In the genomic region with DNA sequence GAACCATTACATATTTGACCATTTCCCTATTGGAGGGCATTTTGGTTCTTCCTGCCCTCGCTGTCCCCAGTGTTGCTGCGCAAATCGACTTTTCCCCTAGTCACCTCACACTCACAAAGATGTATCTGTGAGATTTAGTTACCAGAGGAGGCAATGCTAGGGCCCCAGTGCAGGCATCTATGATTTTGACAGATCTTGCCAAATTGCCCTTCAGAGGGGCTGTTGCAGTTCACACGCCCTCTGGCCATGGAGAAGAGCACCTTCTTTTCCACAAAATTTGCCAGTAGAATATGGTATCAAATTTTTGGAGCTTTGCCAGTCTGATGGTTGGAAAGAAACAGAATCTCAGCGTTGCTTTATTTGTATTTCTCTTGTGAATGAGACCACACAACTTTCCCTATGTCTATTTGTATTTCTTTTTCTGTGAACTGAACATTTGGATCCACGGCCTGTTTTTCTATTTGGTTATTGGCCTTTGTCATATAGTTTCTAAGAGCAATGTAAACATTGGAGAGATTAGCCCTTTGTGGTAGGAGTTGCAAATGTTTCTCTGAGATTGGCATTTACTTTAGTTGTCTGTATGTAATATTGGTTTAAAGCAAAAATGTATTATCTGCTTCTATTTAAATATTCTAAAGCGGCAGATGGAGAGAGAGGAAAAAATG, we compare ENCODE assay signal across 28 cellular contexts.
A peak's percentile ranks its signal among the peaks of the same experiment; 100 is the strongest.
DNase-seq lines count a peak whose midpoint lies in the region; ATAC-seq, FAIRE-seq and TF ChIP-seq lines count a peak whose summit lies in the region.
"Had no signal": no experiment of that assay in that cellular context is flagged by ENCODE, and none has a peak within 500 bp of the region (broad histone marks: within the 10 kb centered on the region; RNA-seq: fewer than 3 reads in every experiment).

No MANE protein-coding gene starts in this region.

- H4K5ac ChIP-seq in IMR-90 (ENCODE audit: low read depth, low read length), result no peak overlapping the region

- H3K79me1 ChIP-seq in IMR-90 (ENCODE audit: low read depth in 1 of 2, low read length in 2 of 2), result peaks cover 31 to 51% of the 10 kb centered on the region in 2 experiments

- H3K36me3 Mint-ChIP-seq in stimulated activated effector memory CD8-positive, alpha-beta T cell treated with anti-CD3 and anti-CD28 coated beads, Interleukin-12 subunit alpha, Interleukin-12 subunit beta, amount 100 ng/mL, for 72 hours, result peaks cover 19% of the 10 kb centered on the region

- H3K4me1 Mint-ChIP-seq in stimulated activated effector memory CD8-positive, alpha-beta T cell treated with anti-CD3 and anti-CD28 coated beads, Interleukin-12 subunit alpha, Interleukin-12 subunit beta, amount 100 ng/mL, for 72 hours, result no peaks in the 10 kb centered on the region
- H3K4me1 Mint-ChIP-seq: activated naive CD8-positive, alpha-beta T cell treated with anti-CD3 and anti-CD28 coated beads, Interleukin-2, amount 50 U/mL, for 24 hours; brain; CD4-positive, alpha-beta memory T cell had no signal

- H3K36me3 ChIP-seq in IMR-90 (ENCODE audit: control insufficient read depth, insufficient read depth, low read length) (peaks cover 80% of the 10 kb centered on the region), HepG2 (replicated peaks in 1 of 2; ENCODE audit: control insufficient read depth in 1 of 2, insufficient read depth in 2 of 2, low read length in 2 of 2) (peaks cover 60 to 87% of the 10 kb centered on the region in 2 experiments), BE2C (no peaks in the 10 kb centered on the region)
- H3K36me3 ChIP-seq: gastrocnemius medialis had no signal

- no peak for TF ChIP-seq RAD21 in IMR-90 (IDR thresholded peaks at IDR 0.05; ENCODE audit: low read length)
- TF ChIP-seq RAD21 in HepG2 (CRISPR knock-in tag; IDR thresholded peaks at IDR 0.05), result no peak

- no peak overlapping the region for H2BK15ac ChIP-seq in IMR-90 (ENCODE audit: low read depth, low read length)

- no peak overlapping the region for H3K56ac ChIP-seq in IMR-90 (ENCODE audit: extremely low read depth, insufficient read depth, low read length)

- H3K18ac ChIP-seq in IMR-90 (ENCODE audit: low read depth, low read length), result no peak overlapping the region

- TF ChIP-seq CTCF in IMR-90 (conservative IDR thresholded peaks at IDR 0.05; ENCODE audit: low read depth, low read length) (no peak), HepG2 (CRISPR knock-in tag; IDR thresholded peaks at IDR 0.05) (no peak), BE2C (IDR thresholded peaks at IDR 0.05; ENCODE audit: low read depth, low read length) (no peak)

- no CpG with 5 or more reads among the region's 7 CpGs for WGBS in IMR-90 (ENCODE audit: extremely low coverage in 2 of 2, insufficient read length in 1 of 2), 2 experiments
- WGBS in HepG2 (ENCODE audit: low lambda C conversion rate), result 59% methylated on average over 7 of the region's 7 CpGs

- no peak overlapping the region for H2BK20ac ChIP-seq in IMR-90 (ENCODE audit: low read depth, low read length)

- FAIRE-seq in HepG2 (lab: Jason Lieb, UNC), result no peak
- FAIRE-seq: colon had no signal

- in situ Hi-C loops in IMR-90 (cut with MboI; ENCODE audit: low sequenced_read_pairs) (no loop called here), HepG2 (cut with HindIII; ENCODE audit: extremely low pct_ligation_motif_present, low pct_unique_long_range_greater_than_20kb) (no loop called here)

- no peak overlapping the region for H3K4ac ChIP-seq in IMR-90 (ENCODE audit: low read depth, low read length)

- peak; percentile 5 for DNase-seq in COLO668 (lab: John Stamatoyannopoulos, UW; ENCODE audit: unreplicated experiment)
- DNase-seq in IMR-90, result no peak
- peak; percentile 24 for DNase-seq in NCI-H774 (lab: John Stamatoyannopoulos, UW)
- peak; percentile 82 for DNase-seq in HepG2 (ENCODE audit: low spot score)
- DNase-seq in stimulated activated effector memory CD8-positive, alpha-beta T cell treated with anti-CD3 and anti-CD28 coated beads, Interleukin-12 subunit alpha, Interleukin-12 subunit beta, amount 100 ng/mL, for 72 hours (ENCODE audit: low spot score in 2 of 2), result no peak
- no peak for DNase-seq in BE2C
- DNase-seq: activated CD4-positive, CD25-positive, alpha-beta regulatory T cell treated with anti-CD3 and anti-CD28 coated beads, Interleukin-2, amount 50 U/mL, for 72 hours; activated CD8-positive, alpha-beta T cell treated with anti-CD3 and anti-CD28 coated beads for 36 hours; activated effector memory CD4-positive, alpha-beta T cell treated with anti-CD3 and anti-CD28 coated beads, Interleukin-2, amount 50 U/mL, for 16 hours; activated naive CD8-positive, alpha-beta T cell treated with anti-CD3 and anti-CD28 coated beads, Interleukin-2, amount 50 U/mL, for 24 hours; activated T-cell treated with anti-CD3 and anti-CD28 coated beads for 4 hours; CD4-positive, alpha-beta memory T cell; effector memory CD4-positive, alpha-beta T cell; esophagus squamous epithelium; gastrocnemius medialis; HFFc6; hypothalamus; islet precursor cell; Karpas-422; lower lobe of right lung; psoas muscle; SW 1271 had no signal

- BruUV-seq in IMR-90 (replicated peaks; lab: Mats Ljungman, UMichigan) (no TSS peak), HepG2 (replicated peaks; lab: Mats Ljungman, UMichigan) (no TSS peak)

- no peak overlapping the region for H3K9ac ChIP-seq in IMR-90 (ENCODE audit: low read depth, low read length)
- no peak overlapping the region for H3K9ac ChIP-seq in HepG2 (ENCODE audit: insufficient read depth, low read depth, low read length)

- intact Hi-C loops in IMR-90 (cut with micrococcal nuclease), result no loop called here
- intact Hi-C loops in HepG2 (cut with micrococcal nuclease; ENCODE audit: unreplicated experiment), result loop anchor here (1.0 kb wide), 1 partner anchor 29 kb away; no protein-coding TSS in a partner anchor

- CTCF ChIA-PET in IMR-90 (lab: Yijun Ruan, JAX) (no interaction called here), HepG2 (lab: Yijun Ruan, JAX; ENCODE audit: low intra/inter-chr PET ratio, low total read pairs) (no interaction called here)

- H3K14ac ChIP-seq in IMR-90 (replicated peaks; ENCODE audit: low read depth, low read length), result no peak overlapping the region

- no peaks in the 10 kb centered on the region for H3K79me2 ChIP-seq in HepG2 (ENCODE audit: insufficient read depth, low read length)

- H3K4me1 ChIP-seq in IMR-90 (ENCODE audit: control insufficient read depth, insufficient read depth, low read length) (peaks cover 2% of the 10 kb centered on the region; the same call in 1 of the 2 replicates), HepG2 (ENCODE audit: insufficient read depth, low read length) (peaks cover 39% of the 10 kb centered on the region), BE2C (no peaks in the 10 kb centered on the region)
- H3K4me1 ChIP-seq: gastrocnemius medialis, lower lobe of right lung, psoas muscle, suprapubic skin, vagina had no signal

- H3K4me2 ChIP-seq in IMR-90 (ENCODE audit: low read depth, low read length) (no peak overlapping the region), HepG2 (ENCODE audit: low read depth, low read length) (peak overlapping the region; percentile 8; the same call in 1 of the 2 replicates)

- H4K91ac ChIP-seq in IMR-90 (ENCODE audit: insufficient read depth, low read depth, low read length), result no peak overlapping the region

- H2AFZ ChIP-seq in IMR-90 (replicated peaks; ENCODE audit: low read length, poor library complexity) (no peak overlapping the region), HepG2 (ENCODE audit: low read length) (no peak overlapping the region)

- dilution Hi-C loops in IMR-90 (cut with HindIII; ENCODE audit: low sequenced_read_pairs, unreplicated experiment), result no loop called here

- no peak overlapping the region for H3K4me3 Mint-ChIP-seq in stimulated activated effector memory CD8-positive, alpha-beta T cell treated with anti-CD3 and anti-CD28 coated beads, Interleukin-12 subunit alpha, Interleukin-12 subunit beta, amount 100 ng/mL, for 72 hours
- H3K4me3 Mint-ChIP-seq: activated CD8-positive, alpha-beta T cell treated with anti-CD3 and anti-CD28 coated beads for 36 hours; activated naive CD8-positive, alpha-beta T cell treated with anti-CD3 and anti-CD28 coated beads, Interleukin-2, amount 50 U/mL, for 24 hours; brain; CD4-positive, alpha-beta memory T cell; HFFc6 had no signal

- no peak overlapping the region for H2AK5ac ChIP-seq in IMR-90 (ENCODE audit: low read depth, low read length)

- TF ChIP-seq EP300 in HepG2 (IDR thresholded peaks at IDR 0.05; ENCODE audit: low read depth in 2 of 2, low read length in 2 of 2), result peak in 1 of 2 experiments; percentile 69; a peak in 1 of 4 replicates
- no peak for TF ChIP-seq EP300 in HepG2 (CRISPR knock-in tag; IDR thresholded peaks at IDR 0.05; ENCODE audit: borderline replicate concordance)

- H3K9me1 ChIP-seq in IMR-90 (ENCODE audit: insufficient read depth, low read length), result peaks cover 37% of the 10 kb centered on the region

- H2AK9ac ChIP-seq in IMR-90 (replicated peaks; ENCODE audit: low read depth, low read length, poor library complexity), result peak overlapping the region; percentile 10

- H2BK5ac ChIP-seq in IMR-90 (ENCODE audit: low read depth, low read length, poor library complexity, severe bottlenecking), result no peak overlapping the region

- H3K9me3 ChIP-seq in IMR-90 (ENCODE audit: control insufficient read depth, insufficient read depth, low read length) (no peaks in the 10 kb centered on the region), HepG2 (ENCODE audit: low read length) (no peaks in the 10 kb centered on the region), BE2C (no peaks in the 10 kb centered on the region)
- H3K9me3 ChIP-seq: esophagus squamous epithelium, gastrocnemius medialis, lower lobe of right lung, psoas muscle, suprapubic skin, vagina had no signal

- H3K27ac ChIP-seq in IMR-90 (ENCODE audit: insufficient read depth, low read length), result no peak overlapping the region
- peak overlapping the region; percentile 56 for H3K27ac ChIP-seq in HepG2 (ENCODE audit: extremely low read length, insufficient read depth, low read length)
- H3K27ac ChIP-seq: esophagus squamous epithelium, gastrocnemius medialis, lower lobe of right lung, psoas muscle, suprapubic skin, vagina had no signal

- H3K27ac Mint-ChIP-seq in stimulated activated effector memory CD8-positive, alpha-beta T cell treated with anti-CD3 and anti-CD28 coated beads, Interleukin-12 subunit alpha, Interleukin-12 subunit beta, amount 100 ng/mL, for 72 hours, result no peak overlapping the region
- H3K27ac Mint-ChIP-seq: activated CD8-positive, alpha-beta T cell treated with anti-CD3 and anti-CD28 coated beads for 36 hours; activated naive CD8-positive, alpha-beta T cell treated with anti-CD3 and anti-CD28 coated beads, Interleukin-2, amount 50 U/mL, for 24 hours; CD4-positive, alpha-beta memory T cell; HFFc6 had no signal

- H3K23ac ChIP-seq in IMR-90 (ENCODE audit: low read depth, low read length), result no peak overlapping the region

- H3K27me3 ChIP-seq in IMR-90 (ENCODE audit: control insufficient read depth, insufficient read depth, low read length) (no peaks in the 10 kb centered on the region), HepG2 (ENCODE audit: control insufficient read depth in 1 of 2, insufficient read depth in 2 of 2, low read length in 2 of 2) (no peaks in the 10 kb centered on the region), BE2C (no peaks in the 10 kb centered on the region)
- H3K27me3 ChIP-seq: esophagus squamous epithelium, gastrocnemius medialis, suprapubic skin, vagina had no signal

- H3K4me3 ChIP-seq in IMR-90 (ENCODE audit: insufficient read depth, low read depth, low read length), result no peak overlapping the region
- H3K4me3 ChIP-seq in HepG2 (replicated peaks in 1 of 3; ENCODE audit: insufficient read depth in 1 of 3, low read depth in 2 of 3, low read length in 3 of 3), result no peak overlapping the region
- no peak overlapping the region for H3K4me3 ChIP-seq in BE2C (ENCODE audit: low read depth, low read length)
- H3K4me3 ChIP-seq: esophagus squamous epithelium, gastrocnemius medialis, lower lobe of right lung, psoas muscle, suprapubic skin, vagina had no signal

- no peaks in the 10 kb centered on the region for H3K9me3 Mint-ChIP-seq in stimulated activated effector memory CD8-positive, alpha-beta T cell treated with anti-CD3 and anti-CD28 coated beads, Interleukin-12 subunit alpha, Interleukin-12 subunit beta, amount 100 ng/mL, for 72 hours
- H3K9me3 Mint-ChIP-seq: activated CD8-positive, alpha-beta T cell treated with anti-CD3 and anti-CD28 coated beads for 36 hours; activated naive CD8-positive, alpha-beta T cell treated with anti-CD3 and anti-CD28 coated beads, Interleukin-2, amount 50 U/mL, for 24 hours; brain; CD4-positive, alpha-beta memory T cell; HFFc6 had no signal

- ATAC-seq in IMR-90 (ENCODE audit: low read depth) (no peak), HepG2 (peak; percentile 48), GM19397 (IDR thresholded peaks at IDR 0.05; ENCODE audit: unreplicated experiment) (no peak)
- no peak for ATAC-seq in stimulated activated effector memory CD8-positive, alpha-beta T cell treated with anti-CD3 and anti-CD28 coated beads, Interleukin-12 subunit alpha, Interleukin-12 subunit beta, amount 100 ng/mL, for 72 hours
- ATAC-seq: activated CD8-positive, alpha-beta T cell treated with anti-CD3 and anti-CD28 coated beads for 36 hours; activated naive CD8-positive, alpha-beta T cell treated with anti-CD3 and anti-CD28 coated beads, Interleukin-2, amount 50 U/mL, for 24 hours; gastrocnemius medialis; psoas muscle; Right ventricle myocardium inferior had no signal

- no peaks in the 10 kb centered on the region for H4K20me1 ChIP-seq in IMR-90 (ENCODE audit: insufficient read depth, low read length)
- peaks cover 13% of the 10 kb centered on the region for H4K20me1 ChIP-seq in HepG2 (ENCODE audit: insufficient read depth, low read length)

- no peak overlapping the region for H2BK120ac ChIP-seq in IMR-90 (ENCODE audit: low read depth, low read length)

- H4K8ac ChIP-seq in IMR-90 (ENCODE audit: low read depth in 2 of 2, low read length in 2 of 2), result no peak overlapping the region

- TF ChIP-seq POLR2A in IMR-90 (IDR thresholded peaks at IDR 0.05; ENCODE audit: low read depth, low read length) (no peak), HepG2 (IDR thresholded peaks at IDR 0.05; ENCODE audit: insufficient read depth in 1 of 2, low read depth in 2 of 2, low read length in 2 of 2) (no peak)

- POLR2A ChIA-PET in IMR-90 (lab: Charles Lee; ENCODE audit: unreplicated experiment), result no interaction called here
- POLR2A ChIA-PET in HepG2 (lab: Yijun Ruan, JAX), result interaction anchor here (1.5 kb wide), 1 partner anchor 41 kb away, joined by 3 read pairs; no protein-coding TSS in a partner anchor

Comparison
In these comparisons a context has a peak if more than half of its experiments do, and no peak if none do; other contexts are left out.
1. DNase-seq: peak in COLO668 (single experiment), NCI-H774 (single experiment) and HepG2 (single experiment); none in IMR-90 (single experiment), stimulated activated effector memory CD8-positive, alpha-beta T cell treated with anti-CD3 and anti-CD28 coated beads, Interleukin-12 subunit alpha, Interleukin-12 subunit beta, amount 100 ng/mL, for 72 hours (0 of 2) and BE2C (single experiment).